8 cellular contexts compared by ENCODE assay signal in the genomic region with DNA sequence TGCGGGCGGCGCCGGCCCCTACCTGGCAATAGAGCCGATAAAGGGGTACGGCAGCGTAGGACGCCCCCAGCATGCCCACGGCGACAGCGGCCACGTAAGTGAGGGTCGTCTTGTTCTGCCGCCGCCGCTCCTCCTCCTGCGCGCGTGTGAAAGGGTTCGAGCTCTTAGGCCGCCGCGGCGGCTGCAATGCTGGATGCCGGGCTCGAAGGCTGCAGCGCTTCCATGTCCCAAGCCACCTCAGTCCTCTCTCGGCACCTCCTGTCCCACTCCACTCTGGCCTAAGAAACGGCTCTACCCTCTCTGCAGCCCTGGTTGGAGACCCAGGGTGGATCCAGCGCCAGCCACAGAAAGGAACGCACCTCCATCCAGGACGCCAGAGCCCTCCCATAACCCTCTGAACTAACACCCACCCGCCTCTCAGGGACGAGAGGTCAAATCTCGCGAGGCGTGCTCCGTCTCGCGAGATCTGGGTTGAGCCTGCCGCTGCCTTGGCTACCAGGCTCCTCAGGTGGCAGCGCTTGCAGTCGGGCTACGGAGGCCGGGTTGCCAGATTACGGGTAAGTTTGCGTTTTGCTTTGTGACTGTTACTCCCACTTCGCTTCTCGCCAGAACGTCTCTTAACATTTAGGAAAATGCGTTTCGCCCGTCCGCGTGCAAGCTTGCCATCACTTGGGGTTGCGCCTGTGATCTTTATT. TPM values are rescaled to one million over a fixed set of nuclear protein-coding genes. Genes with fewer than 3 reads are reported as not detected.
DNase-seq lines count a peak whose midpoint lies in the region; ATAC-seq, FAIRE-seq and TF ChIP-seq lines count a peak whose summit lies in the region.

A gene with protein sequence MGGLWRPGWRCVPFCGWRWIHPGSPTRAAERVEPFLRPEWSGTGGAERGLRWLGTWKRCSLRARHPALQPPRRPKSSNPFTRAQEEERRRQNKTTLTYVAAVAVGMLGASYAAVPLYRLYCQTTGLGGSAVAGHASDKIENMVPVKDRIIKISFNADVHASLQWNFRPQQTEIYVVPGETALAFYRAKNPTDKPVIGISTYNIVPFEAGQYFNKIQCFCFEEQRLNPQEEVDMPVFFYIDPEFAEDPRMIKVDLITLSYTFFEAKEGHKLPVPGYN (minus strand): TSS at position 396 of the 695 bp plus-strand sequence. CDS start 8 bp downstream, at position 388.
A gene with protein sequence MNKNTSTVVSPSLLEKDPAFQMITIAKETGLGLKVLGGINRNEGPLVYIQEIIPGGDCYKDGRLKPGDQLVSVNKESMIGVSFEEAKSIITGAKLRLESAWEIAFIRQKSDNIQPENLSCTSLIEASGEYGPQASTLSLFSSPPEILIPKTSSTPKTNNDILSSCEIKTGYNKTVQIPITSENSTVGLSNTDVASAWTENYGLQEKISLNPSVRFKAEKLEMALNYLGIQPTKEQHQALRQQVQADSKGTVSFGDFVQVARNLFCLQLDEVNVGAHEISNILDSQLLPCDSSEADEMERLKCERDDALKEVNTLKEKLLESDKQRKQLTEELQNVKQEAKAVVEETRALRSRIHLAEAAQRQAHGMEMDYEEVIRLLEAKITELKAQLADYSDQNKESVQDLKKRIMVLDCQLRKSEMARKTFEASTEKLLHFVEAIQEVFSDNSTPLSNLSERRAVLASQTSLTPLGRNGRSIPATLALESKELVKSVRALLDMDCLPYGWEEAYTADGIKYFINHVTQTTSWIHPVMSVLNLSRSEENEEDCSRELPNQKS (plus strand): TSS at position 507 of the 695 bp plus-strand sequence. CDS start 17,455 bp downstream, outside the sequence.

- ATAC-seq in HG03354 (IDR thresholded peaks at IDR 0.05; ENCODE audit: poor library complexity, severe bottlenecking, unreplicated experiment) = peak; percentile 91
- peak; percentile 96 to 97 for ATAC-seq in activated CD4-positive, CD25-positive, alpha-beta regulatory T cell treated with anti-CD3 and anti-CD28 coated beads, Interleukin-2, amount 50 U/mL, for 24 hours

- peaks cover 0 to 2% of the 10 kb centered on the region in 2 experiments for H3K36me3 ChIP-seq in keratinocyte (ENCODE audit: control insufficient read depth in 2 of 2, extremely low read depth in 1 of 2, insufficient read depth in 2 of 2, low read length in 2 of 2)

- TF ChIP-seq POLR2A in GM19099 (IDR thresholded peaks at IDR 0.05; ENCODE audit: extremely low read depth, insufficient read length, low read depth) = peak; percentile 90

- H3K9ac ChIP-seq in keratinocyte (ENCODE audit: control insufficient read depth, extremely low read depth, insufficient read depth, low read length) = peak within 1 kb of the TSS; percentile 91

- no peaks in the 10 kb centered on the region for H4K20me1 ChIP-seq in keratinocyte (ENCODE audit: control insufficient read depth, extremely low read depth, insufficient read depth, low read length)

- peak within 1 kb of the TSS; percentile 98 for H3K4me2 ChIP-seq in keratinocyte (ENCODE audit: control insufficient read depth, extremely low read depth, insufficient read depth, low read depth, low read length)

- peak within 1 kb of the TSS; percentile 80 for H3K27ac ChIP-seq in keratinocyte (ENCODE audit: control insufficient read depth, insufficient read depth, low read length)

- H3K4me3 ChIP-seq in keratinocyte (ENCODE audit: control insufficient read depth in 2 of 3, extremely low read depth in 1 of 3, insufficient read depth in 2 of 3, low read depth in 1 of 3, low read length in 3 of 3) = peak within 1 kb of the TSS; percentile 94 to 97 (median 96)

- no peaks in the 10 kb centered on the region for H3K27me3 ChIP-seq in keratinocyte (ENCODE audit: control insufficient read depth, extremely low read depth, insufficient read depth, low read length)

- H3K4me1 ChIP-seq in keratinocyte (ENCODE audit: control insufficient read depth, extremely low read depth, insufficient read depth, low read length) = peaks cover 14% of the 10 kb centered on the region

- H3K9me3 ChIP-seq in keratinocyte (ENCODE audit: control insufficient read depth, low read depth, low read length) = no peaks in the 10 kb centered on the region

- no peak for FAIRE-seq in keratinocyte (lab: Jason Lieb, UNC)

- H2AFZ ChIP-seq in keratinocyte (ENCODE audit: control insufficient read depth, low read length) = peak within 1 kb of the TSS; percentile 99

- DNase-seq in Ammon's horn (ENCODE audit: low spot score) (peak; percentile 98), NCI-H345 treated with DMSO at 0.1 percent for 48 hours (lab: John Stamatoyannopoulos, UW; ENCODE audit: unreplicated experiment) (peak; percentile 89), cerebellum (ENCODE audit: low spot score) (peak; percentile 96), keratinocyte (ENCODE audit: low read depth, low spot score) (peak; percentile 93)
- peak; percentile 87 to 91 (median 87) for DNase-seq in stimulated activated CD4-positive, alpha-beta T cell treated with anti-CD3 and anti-CD28 coated beads, Interleukin-12 subunit alpha, Interleukin-12 subunit beta, amount 100 ng/mL, for 48 hours (ENCODE audit: low read depth in 2 of 3, low spot score in 1 of 3)

- peak in 2 of 3 experiments; percentile 42 for TF ChIP-seq CTCF in keratinocyte (optimal IDR thresholded peaks at IDR 0.05 in 1 of 3, IDR thresholded peaks at IDR 0.05 in 1 of 3, conservative IDR thresholded peaks at IDR 0.05 in 1 of 3; ENCODE audit: extremely low read depth in 1 of 3, insufficient read depth in 2 of 3, low read length in 3 of 3)

- peaks cover 40% of the 10 kb centered on the region for H3K79me2 ChIP-seq in keratinocyte (ENCODE audit: control insufficient read depth, insufficient read depth, low read length)

- dilution Hi-C loops in keratinocyte (cut with MboI; ENCODE audit: extremely low pct_ligation_motif_present, low sequenced_read_pairs) = no loop called here

- H3K9me1 ChIP-seq in keratinocyte (ENCODE audit: control insufficient read depth, extremely low read depth, insufficient read depth, low read length) = no peaks in the 10 kb centered on the region

RNA-seq across cellular contexts. Expression of the first gene that starts in this region (rescaled TPM):
- 75.5 TPM for total RNA-seq in cerebellum
- polyA plus RNA-seq in keratinocyte = 31.3 to 39.7 TPM (median 36.3 TPM) in 3 replicates
- 17.8 TPM for polyA plus RNA-seq in keratinocyte (2011; ENCODE audit: low read depth)
- polyA plus RNA-seq in keratinocyte (2011; cell fraction: cytosol; rRNA removed) = 19.7 and 21.6 TPM in 2 replicates
- polyA plus RNA-seq in keratinocyte (2011; cell fraction: nucleus; rRNA removed) = 24.3 and 32.8 TPM in 2 replicates
- 19.2 and 41.8 TPM in 2 replicates for polyA plus RNA-seq in keratinocyte (2012; ENCODE audit: low replicate concordance)
- 15.8 to 29.1 TPM (median 26.3 TPM) in 3 replicates for polyA minus RNA-seq in keratinocyte
- polyA minus RNA-seq in keratinocyte (2011; cell fraction: cytosol; rRNA and poly(A)+ RNA removed) = 71.0 TPM
- polyA minus RNA-seq in keratinocyte (2011; cell fraction: nucleus; rRNA and poly(A)+ RNA removed) = 14.9 and 15.1 TPM in 2 replicates

RNA-seq across cellular contexts. Expression of the second gene that starts in this region (rescaled TPM):
- total RNA-seq in cerebellum = 17.7 TPM
- 3.0 to 5.6 TPM (median 4.2 TPM) in 3 replicates for polyA plus RNA-seq in keratinocyte
- 0.87 TPM for polyA plus RNA-seq in keratinocyte (2011; ENCODE audit: low read depth)
- polyA plus RNA-seq in keratinocyte (2011; cell fraction: cytosol; rRNA removed) = 2.4 and 3.2 TPM in 2 replicates
- 6.0 and 6.2 TPM in 2 replicates for polyA plus RNA-seq in keratinocyte (2011; cell fraction: nucleus; rRNA removed)
- polyA plus RNA-seq in keratinocyte (2012; ENCODE audit: low replicate concordance) = 0.61 and 2.7 TPM in 2 replicates
- polyA minus RNA-seq in keratinocyte = 1.8 to 14.3 TPM (median 5.2 TPM) in 3 replicates
- polyA minus RNA-seq in keratinocyte (2011; cell fraction: cytosol; rRNA and poly(A)+ RNA removed) = 3.5 TPM
- 4.7 and 11.9 TPM in 2 replicates for polyA minus RNA-seq in keratinocyte (2011; cell fraction: nucleus; rRNA and poly(A)+ RNA removed)

Comparison
In these comparisons a context has a peak if more than half of its experiments do, and no peak if none do; other contexts are left out.
1. Peak in every context shown above with its lines: DNase-seq, ATAC-seq, H3K4me3 ChIP-seq and H3K27ac ChIP-seq.